In genomic region chr20:35917077-35917476, GRCh38 we compare ENCODE assay signal across 21 cellular contexts.
"Had no signal": no experiment of that assay in that cellular context is flagged by ENCODE, and none has a peak within 500 bp of the region (broad histone marks: within the 10 kb centered on the region; RNA-seq: fewer than 3 reads in every experiment).

No MANE protein-coding gene starts in this region.

- H3K9me3 Mint-ChIP-seq: activated CD8-positive, alpha-beta T cell treated with anti-CD3 and anti-CD28 coated beads for 36 hours; activated T-helper 17 cell treated with anti-CD3 and anti-CD28 coated beads, Interleukin-2, amount 50 U/mL, for 72 hours; central memory CD8-positive, alpha-beta T cell; nephron progenitor cell; WTC11 had no signal

- H3K9me3 ChIP-seq: left lung, tibial artery had no signal

- H3K27me3 Mint-ChIP-seq: activated CD4-positive, alpha-beta T cell treated with anti-CD3 and anti-CD28 coated beads for 36 hours; activated CD8-positive, alpha-beta T cell treated with anti-CD3 and anti-CD28 coated beads for 36 hours; activated T-helper 17 cell treated with anti-CD3 and anti-CD28 coated beads, Interleukin-2, amount 50 U/mL, for 72 hours; central memory CD8-positive, alpha-beta T cell had no signal

- DNase-seq: activated CD4-positive, alpha-beta T cell treated with anti-CD3 and anti-CD28 coated beads for 36 hours; activated CD8-positive, alpha-beta T cell treated with anti-CD3 and anti-CD28 coated beads for 36 hours; activated naive CD4-positive, alpha-beta T cell treated with Interleukin-2 at 50 U/mL for 16 hours; activated T-cell treated with anti-CD3 and anti-CD28 coated beads, Interleukin-2, amount 50 U/mL, for 1 hour; aorta; brain microvascular endothelial cell; foreskin keratinocyte; left lung; mammary epithelial cell; midbrain; nephron progenitor cell; retina; stimulated activated CD4-positive, alpha-beta T cell treated with anti-CD3 and anti-CD28 coated beads, Interleukin-12 subunit alpha, Interleukin-12 subunit beta, amount 100 ng/mL, for 4 hours; stimulated activated CD4-positive, alpha-beta T cell treated with anti-CD3 and anti-CD28 coated beads, Interleukin-1b, Interleukin-23, amount 100 ng/mL, for 48 hours; stimulated activated CD8-positive, alpha-beta memory T cell treated with anti-CD3 and anti-CD28 coated beads, Interleukin-4, amount 100 ng/mL, for 48 hours; stimulated activated naive CD4-positive, alpha-beta T cell treated with Interleukin-2 at 50 U/mL for 16 hours; tibial artery had no signal

- H3K4me1 Mint-ChIP-seq: activated CD4-positive, alpha-beta T cell treated with anti-CD3 and anti-CD28 coated beads for 36 hours; activated T-helper 17 cell treated with anti-CD3 and anti-CD28 coated beads, Interleukin-2, amount 50 U/mL, for 72 hours; central memory CD8-positive, alpha-beta T cell; nephron progenitor cell; WTC11 had no signal

- H3K4me1 ChIP-seq: foreskin keratinocyte, left lung, tibial artery had no signal

- H3K27ac ChIP-seq: brain microvascular endothelial cell, coronary artery, foreskin keratinocyte, left lung, tibial artery had no signal

- ATAC-seq: activated CD4-positive, alpha-beta T cell treated with anti-CD3 and anti-CD28 coated beads for 36 hours; activated CD8-positive, alpha-beta T cell treated with anti-CD3 and anti-CD28 coated beads for 36 hours; activated T-helper 17 cell treated with anti-CD3 and anti-CD28 coated beads, Interleukin-2, amount 50 U/mL, for 72 hours; foreskin keratinocyte; left lung; WTC11 had no signal

- H3K27me3 ChIP-seq: brain microvascular endothelial cell, foreskin keratinocyte, left lung, tibial artery had no signal

- H3K4me3 Mint-ChIP-seq: activated CD4-positive, alpha-beta T cell treated with anti-CD3 and anti-CD28 coated beads for 36 hours; activated CD8-positive, alpha-beta T cell treated with anti-CD3 and anti-CD28 coated beads for 36 hours; activated T-helper 17 cell treated with anti-CD3 and anti-CD28 coated beads, Interleukin-2, amount 50 U/mL, for 72 hours; central memory CD8-positive, alpha-beta T cell; nephron progenitor cell; WTC11 had no signal

- H3K4me3 ChIP-seq: coronary artery, left lung, tibial artery had no signal

- H3K27ac Mint-ChIP-seq: activated CD4-positive, alpha-beta T cell treated with anti-CD3 and anti-CD28 coated beads for 36 hours; activated CD8-positive, alpha-beta T cell treated with anti-CD3 and anti-CD28 coated beads for 36 hours; activated T-helper 17 cell treated with anti-CD3 and anti-CD28 coated beads, Interleukin-2, amount 50 U/mL, for 72 hours; nephron progenitor cell; WTC11 had no signal
